1 cellular context compared by ENCODE assay signal in the genomic region with DNA sequence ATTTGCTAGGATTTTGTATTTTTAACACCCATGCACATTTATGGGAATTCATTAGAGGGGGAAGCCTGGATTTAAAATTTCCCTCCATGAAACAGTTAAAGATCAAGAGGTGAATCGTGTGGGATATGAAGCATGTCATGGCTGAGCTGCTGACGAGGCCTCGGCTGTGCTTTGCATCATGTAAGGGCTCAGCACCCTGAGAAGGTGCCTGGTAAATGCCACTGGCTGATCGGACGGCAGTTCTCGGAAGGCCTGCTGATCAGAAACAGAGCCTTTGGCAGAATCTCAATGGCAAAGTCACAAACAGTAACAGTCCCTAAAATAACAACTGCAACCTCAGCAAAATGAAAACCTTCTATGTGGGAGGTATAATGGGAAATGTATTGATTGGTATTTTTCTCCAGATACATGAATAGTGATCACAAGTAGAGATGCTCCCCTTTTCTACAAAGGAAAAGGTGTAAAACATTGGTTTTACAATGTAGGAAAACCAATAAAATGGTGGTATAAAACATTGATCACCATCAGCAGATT.
TF ChIP-seq lines count a peak whose summit lies in the region.

No MANE protein-coding gene starts in this region.

TF ChIP-seq in IMR-90, 13 proteins besides CTCF, POLR2A, EP300 and RAD21:
- TF ChIP-seq USF2 (IDR thresholded peaks at IDR 0.05; ENCODE audit: low read depth, low read length) (no peak), MAFK (IDR thresholded peaks at IDR 0.05; ENCODE audit: low read depth, low read length) (peak; percentile 85)
- TF ChIP-seq, protein P1, sequence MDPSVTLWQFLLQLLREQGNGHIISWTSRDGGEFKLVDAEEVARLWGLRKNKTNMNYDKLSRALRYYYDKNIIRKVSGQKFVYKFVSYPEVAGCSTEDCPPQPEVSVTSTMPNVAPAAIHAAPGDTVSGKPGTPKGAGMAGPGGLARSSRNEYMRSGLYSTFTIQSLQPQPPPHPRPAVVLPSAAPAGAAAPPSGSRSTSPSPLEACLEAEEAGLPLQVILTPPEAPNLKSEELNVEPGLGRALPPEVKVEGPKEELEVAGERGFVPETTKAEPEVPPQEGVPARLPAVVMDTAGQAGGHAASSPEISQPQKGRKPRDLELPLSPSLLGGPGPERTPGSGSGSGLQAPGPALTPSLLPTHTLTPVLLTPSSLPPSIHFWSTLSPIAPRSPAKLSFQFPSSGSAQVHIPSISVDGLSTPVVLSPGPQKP (IDR thresholded peaks at IDR 0.05; ENCODE audit: borderline replicate concordance, low read depth, low read length): no peak
